ENCODE assay signal across 8 cellular contexts in the genomic region with DNA sequence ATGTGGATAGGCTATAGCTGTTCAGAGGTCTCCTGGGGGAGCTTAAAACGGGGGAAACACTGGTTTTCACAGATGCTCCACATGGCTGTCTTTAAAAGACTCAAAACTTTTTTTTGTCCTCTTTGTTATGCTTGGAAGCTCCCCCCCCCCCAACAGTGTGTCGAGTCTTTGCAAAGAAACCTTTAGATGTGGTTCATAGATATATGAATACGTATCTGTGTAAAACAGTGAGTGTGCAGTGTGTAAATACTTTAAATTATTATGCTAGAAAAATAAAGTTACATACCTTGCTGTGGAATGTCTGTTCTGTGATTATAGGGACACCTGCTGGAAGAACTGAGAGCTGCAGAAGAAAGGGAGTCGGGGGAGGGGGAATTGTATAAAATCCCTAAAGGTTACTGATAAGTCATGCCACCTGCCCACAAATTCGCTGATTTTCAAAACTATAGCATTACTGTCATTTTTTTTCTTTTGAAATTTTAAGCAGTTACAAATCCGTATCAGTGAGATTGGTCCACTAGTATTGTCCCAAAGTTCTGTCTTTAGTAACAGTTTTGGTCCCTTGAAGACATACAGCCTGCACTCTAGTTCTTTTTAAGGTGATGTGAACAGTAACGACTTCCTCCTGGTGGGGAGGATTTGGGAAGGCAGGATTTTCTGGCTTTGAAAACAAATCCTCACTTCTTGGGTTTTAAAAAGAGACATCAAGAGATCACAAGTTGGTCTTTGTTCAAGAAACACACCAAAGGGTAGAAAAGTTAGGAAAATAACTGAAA.
DNase-seq lines count a peak whose midpoint lies in the region; ATAC-seq and TF ChIP-seq lines count a peak whose summit lies in the region.

No MANE protein-coding gene starts in this region.

- ATAC-seq in HG02884 (IDR thresholded peaks at IDR 0.05; ENCODE audit: unreplicated experiment) (peak; percentile 81), HG02840 (IDR thresholded peaks at IDR 0.05; ENCODE audit: low FRiP score, unreplicated experiment) (no peak)

- no peak overlapping the region for H3K27ac ChIP-seq in parathyroid adenoma

- no peaks in the 10 kb centered on the region for H3K27me3 ChIP-seq in parathyroid adenoma (ENCODE audit: control insufficient read depth, insufficient read depth, low read length)

- TF ChIP-seq CTCF in GM13976 (IDR thresholded peaks at IDR 0.05; ENCODE audit: borderline replicate concordance, control extremely low read depth, extremely low read depth, insufficient read depth, missing control alignments) = peak; percentile 61
- TF ChIP-seq CTCF in fibroblast of pulmonary artery (IDR thresholded peaks at IDR 0.05; ENCODE audit: low read length, missing control alignments) = peak; percentile 91
- TF ChIP-seq CTCF in parathyroid adenoma (IDR thresholded peaks at IDR 0.05) = peak; percentile 80

- in situ Hi-C loops in GM13976 (cut with MboI; ENCODE audit: low sequenced_read_pairs, unreplicated experiment) = no loop called here

- DNase-seq in Ammon's horn (ENCODE audit: low spot score) (peak; percentile 45), GM13976 (ENCODE audit: low spot score) (peak; percentile 69), NCI-H2227 (lab: John Stamatoyannopoulos, UW; ENCODE audit: unreplicated experiment) (peak; percentile 38), activated T-cell treated with anti-CD3 and anti-CD28 coated beads for 48 hours (ENCODE audit: low read depth) (peak; percentile 26), fibroblast of pulmonary artery (ENCODE audit: low read depth) (peak; percentile 71)

- H3K9ac ChIP-seq in parathyroid adenoma = no peak overlapping the region

- H3K9me3 ChIP-seq in parathyroid adenoma (ENCODE audit: control insufficient read depth, low read length) = no peaks in the 10 kb centered on the region

- no peaks in the 10 kb centered on the region for H3K36me3 ChIP-seq in parathyroid adenoma (ENCODE audit: control insufficient read depth, insufficient read depth, low read length)

- no peak overlapping the region for H3K4me2 ChIP-seq in parathyroid adenoma (ENCODE audit: low read length)

- H3K79me2 ChIP-seq in parathyroid adenoma = peaks cover 6% of the 10 kb centered on the region

- H2AFZ ChIP-seq in parathyroid adenoma = no peak overlapping the region

- H3K4me1 ChIP-seq in parathyroid adenoma = no peaks in the 10 kb centered on the region

- H3K4me3 ChIP-seq in fibroblast of pulmonary artery (replicated peaks; ENCODE audit: low read depth, low read length) (no peak overlapping the region), parathyroid adenoma (ENCODE audit: low read depth, low read length) (no peak overlapping the region)
